Comparison of ENCODE assay signal across 8 cellular contexts in genomic region chr2:201126308-201127127, GRCh38. TPM values are rescaled to one million over a fixed set of nuclear protein-coding genes. Genes with fewer than 3 reads are reported as not detected.
DNase-seq lines count a peak whose midpoint lies in the region; ATAC-seq, FAIRE-seq and TF ChIP-seq lines count a peak whose summit lies in the region.

No MANE protein-coding gene starts in this region.

- intact Hi-C loops in thyroid gland (cut with DNase I) (no loop called here), PC-3 (cut with micrococcal nuclease) (no loop called here)

- H3F3A ChIP-seq in PC-3 (ENCODE audit: low read length, unreplicated experiment) = no peaks in the 10 kb centered on the region

- H3K9me3 Mint-ChIP-seq in activated naive CD4-positive, alpha-beta T cell treated with anti-CD3 and anti-CD28 coated beads, Interleukin-2, amount 50 U/mL, for 24 hours = no peaks in the 10 kb centered on the region

- H4K20me1 ChIP-seq in keratinocyte (ENCODE audit: control insufficient read depth, extremely low read depth, insufficient read depth, low read length) (no peaks in the 10 kb centered on the region), PC-3 (ENCODE audit: low read length) (no peaks in the 10 kb centered on the region)

- H3K36me3 ChIP-seq in keratinocyte (ENCODE audit: control insufficient read depth in 2 of 2, extremely low read depth in 1 of 2, insufficient read depth in 2 of 2, low read length in 2 of 2) = peaks cover 0 to 2% of the 10 kb centered on the region in 2 experiments
- H3K36me3 ChIP-seq in thyroid gland = no peaks in the 10 kb centered on the region
- H3K36me3 ChIP-seq in PC-3 (ENCODE audit: low read depth, low read length) = no peaks in the 10 kb centered on the region

- no peaks in the 10 kb centered on the region for H3K27me3 Mint-ChIP-seq in activated naive CD4-positive, alpha-beta T cell treated with anti-CD3 and anti-CD28 coated beads, Interleukin-2, amount 50 U/mL, for 24 hours

- peak overlapping the region; percentile 49 for H3K4me2 ChIP-seq in keratinocyte (ENCODE audit: control insufficient read depth, extremely low read depth, insufficient read depth, low read depth, low read length)
- H3K4me2 ChIP-seq in PC-3 (ENCODE audit: low read length) = no peak overlapping the region

- H3K27me3 ChIP-seq in keratinocyte (ENCODE audit: control insufficient read depth, extremely low read depth, insufficient read depth, low read length) = no peaks in the 10 kb centered on the region
- no peaks in the 10 kb centered on the region for H3K27me3 ChIP-seq in thyroid gland
- no peaks in the 10 kb centered on the region for H3K27me3 ChIP-seq in PC-3 (ENCODE audit: low read length)

- H3K4me3 ChIP-seq in GM12875 (ENCODE audit: low read depth, low read length) (peak overlapping the region; percentile 28), keratinocyte (ENCODE audit: control insufficient read depth in 2 of 3, extremely low read depth in 1 of 3, insufficient read depth in 2 of 3, low read depth in 1 of 3, low read length in 3 of 3) (no peak overlapping the region), thyroid gland (replicated peaks in 1 of 3) (no peak overlapping the region), PC-3 (ENCODE audit: low read length) (no peak overlapping the region)

- H3K79me2 ChIP-seq in keratinocyte (ENCODE audit: control insufficient read depth, insufficient read depth, low read length) (peaks cover 62% of the 10 kb centered on the region), PC-3 (ENCODE audit: low read length) (peaks cover 90% of the 10 kb centered on the region)

- BruUV-seq in PC-3 (replicated peaks; lab: Mats Ljungman, UMichigan) = no TSS peak

- H3K9ac ChIP-seq in keratinocyte (ENCODE audit: control insufficient read depth, extremely low read depth, insufficient read depth, low read length) (peak overlapping the region; percentile 46), PC-3 (ENCODE audit: low read length) (no peak overlapping the region)

- DNase-seq in keratinocyte (ENCODE audit: low read depth, low spot score) (no peak), thyroid gland (peak; percentile 36 to 39), PC-3 (no peak), mesenteric fat pad (ENCODE audit: low spot score) (no peak)

- H3K4me1 ChIP-seq in keratinocyte (ENCODE audit: control insufficient read depth, extremely low read depth, insufficient read depth, low read length) (peaks cover 78% of the 10 kb centered on the region), thyroid gland (peaks cover 95 to 97% of the 10 kb centered on the region in 2 donors), PC-3 (ENCODE audit: insufficient read depth, low read length) (peaks cover 27% of the 10 kb centered on the region)

- 39 to 45% methylated on average over 9 of the region's 9 CpGs for WGBS in thyroid gland, 2 donors

- no peak for FAIRE-seq in keratinocyte (lab: Jason Lieb, UNC)

- POLR2A ChIA-PET in PC-3 (lab: Charles Lee; ENCODE audit: unreplicated experiment) = no interaction called here

- peak overlapping the region; percentile 96 for H3K4me3 Mint-ChIP-seq in activated naive CD4-positive, alpha-beta T cell treated with anti-CD3 and anti-CD28 coated beads, Interleukin-2, amount 50 U/mL, for 24 hours

- peak in 1 of 2 donors; percentile 39 for TF ChIP-seq POLR2A in thyroid gland (IDR thresholded peaks at IDR 0.05)

- no peaks in the 10 kb centered on the region for H3K9me1 ChIP-seq in keratinocyte (ENCODE audit: control insufficient read depth, extremely low read depth, insufficient read depth, low read length)

- H3K9me2 ChIP-seq in PC-3 (replicated peaks; ENCODE audit: low read length) = no peaks in the 10 kb centered on the region

- H2AFZ ChIP-seq in keratinocyte (ENCODE audit: control insufficient read depth, low read length) (no peak overlapping the region), PC-3 (ENCODE audit: low read length) (no peak overlapping the region)

- ATAC-seq in HG02759 (IDR thresholded peaks at IDR 0.05; ENCODE audit: unreplicated experiment) (peak; percentile 20), PC-3 (no peak), HG02970 (IDR thresholded peaks at IDR 0.05; ENCODE audit: low FRiP score, unreplicated experiment) (no peak)

- peaks cover 83% of the 10 kb centered on the region for H3K4me1 Mint-ChIP-seq in activated naive CD4-positive, alpha-beta T cell treated with anti-CD3 and anti-CD28 coated beads, Interleukin-2, amount 50 U/mL, for 24 hours

- no peaks in the 10 kb centered on the region for H3K9me3 ChIP-seq in keratinocyte (ENCODE audit: control insufficient read depth, low read depth, low read length)
- no peaks in the 10 kb centered on the region for H3K9me3 ChIP-seq in thyroid gland
- no peaks in the 10 kb centered on the region for H3K9me3 ChIP-seq in PC-3 (ENCODE audit: low read length)

- CTCF ChIA-PET in PC-3 (lab: Charles Lee) = no interaction called here

- H3K36me3 Mint-ChIP-seq in activated naive CD4-positive, alpha-beta T cell treated with anti-CD3 and anti-CD28 coated beads, Interleukin-2, amount 50 U/mL, for 24 hours = peaks cover 35% of the 10 kb centered on the region

- H3K27ac ChIP-seq in keratinocyte (ENCODE audit: control insufficient read depth, insufficient read depth, low read length) (peak overlapping the region; percentile 74), thyroid gland (peak overlapping the region; percentile 99 to 100 (median 99)), PC-3 (ENCODE audit: low read length) (no peak overlapping the region)

- H3K27ac Mint-ChIP-seq in activated naive CD4-positive, alpha-beta T cell treated with anti-CD3 and anti-CD28 coated beads, Interleukin-2, amount 50 U/mL, for 24 hours = peak overlapping the region; percentile 98

- TF ChIP-seq CTCF in GM12875 (IDR thresholded peaks at IDR 0.05; ENCODE audit: borderline replicate concordance, insufficient read depth, low read depth, low read length) = no peak
- no peak for TF ChIP-seq CTCF in keratinocyte (optimal IDR thresholded peaks at IDR 0.05 in 1 of 3, IDR thresholded peaks at IDR 0.05 in 1 of 3, conservative IDR thresholded peaks at IDR 0.05 in 1 of 3; ENCODE audit: extremely low read depth in 1 of 3, insufficient read depth in 2 of 3, low read length in 3 of 3)
- no peak for TF ChIP-seq CTCF in thyroid gland (IDR thresholded peaks at IDR 0.05)
- TF ChIP-seq CTCF in PC-3 (conservative IDR thresholded peaks at IDR 0.05; ENCODE audit: low read depth, low read length) = no peak

- dilution Hi-C loops in keratinocyte (cut with MboI; ENCODE audit: extremely low pct_ligation_motif_present, low sequenced_read_pairs) = no loop called here

RNA-seq across cellular contexts. Expression of gene CFLAR, which starts 10.6 kb away (rescaled TPM):
- 34.2 to 49.0 TPM (median 37.3 TPM) in 3 replicates for polyA plus RNA-seq in keratinocyte
- polyA plus RNA-seq in keratinocyte (2011; ENCODE audit: low read depth) = 99.9 TPM
- 30.0 and 42.3 TPM in 2 replicates for polyA plus RNA-seq in keratinocyte (2011; cell fraction: cytosol; rRNA removed)
- 135 and 160 TPM in 2 replicates for polyA plus RNA-seq in keratinocyte (2011; cell fraction: nucleus; rRNA removed)
- 34.7 and 74.4 TPM in 2 replicates for polyA plus RNA-seq in keratinocyte (2012; ENCODE audit: low replicate concordance)
- polyA minus RNA-seq in keratinocyte = 39.4 to 118 TPM (median 114 TPM) in 3 replicates
- 22.4 TPM for polyA minus RNA-seq in keratinocyte (2011; cell fraction: cytosol; rRNA and poly(A)+ RNA removed)
- polyA minus RNA-seq in keratinocyte (2011; cell fraction: nucleus; rRNA and poly(A)+ RNA removed) = 95.2 and 170 TPM in 2 replicates
- 100 to 1,000 TPM; 157 to 492 (median 249) TPM for total RNA-seq in thyroid gland
- total RNA-seq in PC-3 (2014; rRNA removed) = 32.1 and 33.5 TPM in 2 replicates
- total RNA-seq in mesenteric fat pad = 282 TPM

RNA-seq across cellular contexts. Expression of gene NDUFB3, which starts 54.7 kb away (rescaled TPM):
- polyA plus RNA-seq in keratinocyte = 108 to 220 TPM (median 122 TPM) in 3 replicates
- polyA plus RNA-seq in keratinocyte (2011; ENCODE audit: low read depth) = 56.5 TPM
- polyA plus RNA-seq in keratinocyte (2011; cell fraction: cytosol; rRNA removed) = 141 and 198 TPM in 2 replicates
- 43.2 and 70.8 TPM in 2 replicates for polyA plus RNA-seq in keratinocyte (2011; cell fraction: nucleus; rRNA removed)
- 101 and 162 TPM in 2 replicates for polyA plus RNA-seq in keratinocyte (2012; ENCODE audit: low replicate concordance)
- polyA minus RNA-seq in keratinocyte = 4.4 to 29.2 TPM (median 8.2 TPM) in 3 replicates
- 29.4 TPM for polyA minus RNA-seq in keratinocyte (2011; cell fraction: cytosol; rRNA and poly(A)+ RNA removed)
- polyA minus RNA-seq in keratinocyte (2011; cell fraction: nucleus; rRNA and poly(A)+ RNA removed) = 7.5 and 10.1 TPM in 2 replicates
- total RNA-seq in thyroid gland (10 to 100 TPM; 42.4 to 95.2 (median 86.5) TPM), PC-3 (2014; rRNA removed) (154 and 176 TPM in 2 replicates), mesenteric fat pad (83.2 TPM)

RNA-seq across cellular contexts. Expression of gene HYCC2, which starts 55.0 kb away (rescaled TPM):
- polyA plus RNA-seq in keratinocyte = 4.0 to 8.0 TPM (median 7.4 TPM) in 3 replicates
- polyA plus RNA-seq in keratinocyte (2011; ENCODE audit: low read depth) = 7.1 TPM
- 2.4 and 5.5 TPM in 2 replicates for polyA plus RNA-seq in keratinocyte (2011; cell fraction: cytosol; rRNA removed)
- polyA plus RNA-seq in keratinocyte (2011; cell fraction: nucleus; rRNA removed) = 7.0 and 8.9 TPM in 2 replicates
- 4.1 and 6.9 TPM in 2 replicates for polyA plus RNA-seq in keratinocyte (2012; ENCODE audit: low replicate concordance)
- polyA minus RNA-seq in keratinocyte = 3.3 to 20.7 TPM (median 16.0 TPM) in 3 replicates
- polyA minus RNA-seq in keratinocyte (2011; cell fraction: cytosol; rRNA and poly(A)+ RNA removed) = 11.9 TPM
- 17.6 and 34.6 TPM in 2 replicates for polyA minus RNA-seq in keratinocyte (2011; cell fraction: nucleus; rRNA and poly(A)+ RNA removed)
- total RNA-seq in thyroid gland (10 to 100 TPM; 19.8 to 32.0 (median 26.0) TPM), PC-3 (2014; rRNA removed) (3.6 and 5.5 TPM in 2 replicates), mesenteric fat pad (31.5 TPM)

RNA-seq across cellular contexts. Expression of gene CASP10, which starts 56.4 kb away (rescaled TPM):
- 5.0 to 7.1 TPM (median 6.6 TPM) in 3 replicates for polyA plus RNA-seq in keratinocyte
- 2.4 TPM for polyA plus RNA-seq in keratinocyte (2011; ENCODE audit: low read depth)
- 3.2 and 5.9 TPM in 2 replicates for polyA plus RNA-seq in keratinocyte (2011; cell fraction: cytosol; rRNA removed)
- 9.4 and 10.9 TPM in 2 replicates for polyA plus RNA-seq in keratinocyte (2011; cell fraction: nucleus; rRNA removed)
- polyA plus RNA-seq in keratinocyte (2012; ENCODE audit: low replicate concordance) = 2.5 and 3.0 TPM in 2 replicates
- polyA minus RNA-seq in keratinocyte = 3.6 to 13.8 TPM (median 13.0 TPM) in 3 replicates
- polyA minus RNA-seq in keratinocyte (2011; cell fraction: cytosol; rRNA and poly(A)+ RNA removed) = 5.6 TPM
- polyA minus RNA-seq in keratinocyte (2011; cell fraction: nucleus; rRNA and poly(A)+ RNA removed) = 6.8 and 12.0 TPM in 2 replicates
- total RNA-seq in thyroid gland (10 to 100 TPM; 12.4 to 23.0 (median 20.0) TPM), PC-3 (2014; rRNA removed) (1.3 and 4.2 TPM in 2 replicates), mesenteric fat pad (10.7 TPM)

Comparison
In these comparisons a context has a peak if more than half of its experiments do, and no peak if none do; other contexts are left out.
1. DNase-seq: peak in thyroid gland (2 of 2); none in keratinocyte (single experiment), PC-3 (single experiment) and mesenteric fat pad (single experiment).